In genomic region chr4:146790515-146790914, GRCh38 we compare ENCODE assay signal across 21 cellular contexts.
"Had no signal": no experiment of that assay in that cellular context is flagged by ENCODE, and none has a peak within 500 bp of the region (broad histone marks: within the 10 kb centered on the region; RNA-seq: fewer than 3 reads in every experiment).

No MANE protein-coding gene starts in this region.

- H3K27ac ChIP-seq: adrenal gland, coronary artery, lower lobe of right lung, sigmoid colon, stomach, suprapubic skin, transverse colon had no signal

- H3K9me3 Mint-ChIP-seq: activated T-cell treated with anti-CD3 and anti-CD28 coated beads, Interleukin-2, amount 50 U/mL, for 24 hours; activated T-helper 2 cell treated with anti-CD3 and anti-CD28 coated beads, Interferon-gamma antibody, Interleukin-2, Interleukin-4, amounts not matched to agents 10 μg/mL and 5 μg/mL and 100 μg/mL, durations not matched to agents 14 hours and 24 hours and 36 hours; neural crest cell; stimulated activated memory B cell treated with anti-CD40 and anti-IgM and Interleukin-4, amounts not matched to agents 10 μg/mL and 1 μg/mL and 100 μg/mL, for 72 hours; WTC11 had no signal

- ATAC-seq: naive thymus-derived CD4-positive, alpha-beta T cell; stimulated activated memory B cell treated with anti-CD40 and anti-IgM and Interleukin-4, amounts not matched to agents 10 μg/mL and 1 μg/mL and 100 μg/mL, for 72 hours; WTC11 had no signal

- H3K36me3 Mint-ChIP-seq: activated naive CD8-positive, alpha-beta T cell; naive thymus-derived CD4-positive, alpha-beta T cell; stimulated activated memory B cell treated with anti-CD40 and anti-IgM and Interleukin-4, amounts not matched to agents 10 μg/mL and 1 μg/mL and 100 μg/mL, for 72 hours; WTC11 had no signal

- H3K36me3 ChIP-seq: adrenal gland, lower lobe of right lung, sigmoid colon, stomach, suprapubic skin, transverse colon had no signal

- H3K27me3 ChIP-seq: adrenal gland, sigmoid colon, stomach, suprapubic skin, transverse colon had no signal

- H3K27ac Mint-ChIP-seq: activated naive CD8-positive, alpha-beta T cell; activated T-cell treated with anti-CD3 and anti-CD28 coated beads, Interleukin-2, amount 50 U/mL, for 24 hours; activated T-helper 2 cell treated with anti-CD3 and anti-CD28 coated beads, Interferon-gamma antibody, Interleukin-2, Interleukin-4, amounts not matched to agents 10 μg/mL and 5 μg/mL and 100 μg/mL, durations not matched to agents 14 hours and 24 hours and 36 hours; naive thymus-derived CD4-positive, alpha-beta T cell; stimulated activated memory B cell treated with anti-CD40 and anti-IgM and Interleukin-4, amounts not matched to agents 10 μg/mL and 1 μg/mL and 100 μg/mL, for 72 hours; WTC11 had no signal

- DNase-seq: activated naive CD4-positive, alpha-beta T cell; activated T-cell treated with anti-CD3 and anti-CD28 coated beads, Interleukin-2, amount 50 U/mL, for 24 hours; adrenal gland; cerebellar nuclear complex; islet precursor cell; lower lobe of right lung; naive thymus-derived CD4-positive, alpha-beta T cell; occipital lobe; sigmoid colon; stimulated activated CD4-positive, alpha-beta T cell treated with anti-CD3 and anti-CD28 coated beads, Interleukin-15, amount 100 ng/mL, for 24 hours; stomach; T-helper 9 cell; transverse colon had no signal

- H3K27me3 Mint-ChIP-seq: activated T-cell treated with anti-CD3 and anti-CD28 coated beads, Interleukin-2, amount 50 U/mL, for 24 hours; stimulated activated memory B cell treated with anti-CD40 and anti-IgM and Interleukin-4, amounts not matched to agents 10 μg/mL and 1 μg/mL and 100 μg/mL, for 72 hours had no signal

- H3K4me1 ChIP-seq: adrenal gland, sigmoid colon, stomach, suprapubic skin, transverse colon had no signal

- H3K4me3 Mint-ChIP-seq: activated naive CD8-positive, alpha-beta T cell; activated T-cell treated with anti-CD3 and anti-CD28 coated beads, Interleukin-2, amount 50 U/mL, for 24 hours; naive thymus-derived CD4-positive, alpha-beta T cell; neural crest cell; stimulated activated memory B cell treated with anti-CD40 and anti-IgM and Interleukin-4, amounts not matched to agents 10 μg/mL and 1 μg/mL and 100 μg/mL, for 72 hours; WTC11 had no signal

- H3K4me1 Mint-ChIP-seq: naive thymus-derived CD4-positive, alpha-beta T cell; neural crest cell; stimulated activated memory B cell treated with anti-CD40 and anti-IgM and Interleukin-4, amounts not matched to agents 10 μg/mL and 1 μg/mL and 100 μg/mL, for 72 hours; WTC11 had no signal

- H3K4me3 ChIP-seq: adrenal gland, coronary artery, lower lobe of right lung, sigmoid colon, smooth muscle cell, stomach, suprapubic skin, transverse colon had no signal

- H3K9me3 ChIP-seq: adrenal gland, lower lobe of right lung, stomach, suprapubic skin, transverse colon had no signal

- H3K4me2 ChIP-seq: smooth muscle cell had no signal
